Comparison of ENCODE assay signal across 11 cellular contexts in the genomic region with DNA sequence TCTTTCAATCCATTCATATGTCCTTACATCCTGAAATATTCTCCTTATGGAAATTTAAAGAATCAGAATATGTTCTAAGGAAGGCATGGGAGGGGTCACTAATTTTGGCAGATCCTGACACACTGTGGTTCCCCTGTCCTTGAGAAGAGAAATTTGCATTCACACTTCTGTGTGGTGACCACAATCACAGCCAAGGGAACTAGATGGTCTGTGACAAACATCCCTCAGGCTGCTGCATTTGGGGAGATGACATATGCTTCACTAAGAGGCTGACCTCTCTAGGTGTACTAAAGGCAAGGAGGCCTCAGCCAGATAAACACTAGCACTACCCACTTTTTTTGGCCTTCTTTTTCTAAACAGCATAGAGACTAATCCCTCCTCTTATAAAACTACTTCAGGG.
A peak's percentile ranks its signal among the peaks of the same experiment; 100 is the strongest.
DNase-seq lines count a peak whose midpoint lies in the region; ATAC-seq and TF ChIP-seq lines count a peak whose summit lies in the region.
"Had no signal": no experiment of that assay in that cellular context is flagged by ENCODE, and none has a peak within 500 bp of the region (broad histone marks: within the 10 kb centered on the region; RNA-seq: fewer than 3 reads in every experiment).

No MANE protein-coding gene starts in this region.

- peak overlapping the region in 1 of 2 experiments; percentile 56 for H2BK12ac ChIP-seq in mesenchymal stem cell (ENCODE audit: low read length in 2 of 2)

- H3K4me3 ChIP-seq in mesenchymal stem cell (ENCODE audit: insufficient read depth in 1 of 2, low read depth in 1 of 2, low read length in 2 of 2): no peak overlapping the region
- H3K4me3 ChIP-seq: lower lobe of right lung had no signal

- H3K9me3 Mint-ChIP-seq in CD14-positive monocyte: peaks cover 0 to 2% (median 0%) of the 10 kb centered on the region in 7 donors

- H3K18ac ChIP-seq in mesenchymal stem cell (ENCODE audit: low read depth in 1 of 2, low read length in 2 of 2): no peak overlapping the region

- no peak overlapping the region for H2AFZ ChIP-seq in mesenchymal stem cell (ENCODE audit: low read depth, low read length)

- no peak for TF ChIP-seq CTCF in CD14-positive monocyte (IDR thresholded peaks at IDR 0.05)

- H3K4me1 Mint-ChIP-seq in CD14-positive monocyte: peaks cover 17% of the 10 kb centered on the region
- H3K4me1 Mint-ChIP-seq: B cell had no signal

- no peak overlapping the region for H4K8ac ChIP-seq in mesenchymal stem cell (ENCODE audit: low read length)

- H3K4ac ChIP-seq in mesenchymal stem cell (ENCODE audit: low read depth in 1 of 2, low read length in 2 of 2): no peak overlapping the region

- peaks cover 1% of the 10 kb centered on the region for H3K4me1 ChIP-seq in mesenchymal stem cell (ENCODE audit: control insufficient read depth, insufficient read depth, low read depth, low read length)

- peak overlapping the region; percentile 6 for H2AK5ac ChIP-seq in mesenchymal stem cell (ENCODE audit: low read length, severe bottlenecking)

- no peak overlapping the region for H3K23ac ChIP-seq in mesenchymal stem cell (ENCODE audit: low read length in 2 of 2)

- H3K9me3 ChIP-seq in mesenchymal stem cell (ENCODE audit: control insufficient read depth, low read length): peaks cover 3% of the 10 kb centered on the region
- H3K9me3 ChIP-seq: lower lobe of right lung had no signal

- intact Hi-C loops in CD14-positive monocyte (cut with micrococcal nuclease): no loop called here

- peak; percentile 81 for ATAC-seq in GM18520 (IDR thresholded peaks at IDR 0.05; ENCODE audit: unreplicated experiment)
- peak; percentile 76 for ATAC-seq in GM21576 (IDR thresholded peaks at IDR 0.05; ENCODE audit: unreplicated experiment)
- ATAC-seq in HG03097 (IDR thresholded peaks at IDR 0.05; ENCODE audit: low FRiP score, unreplicated experiment): peak; percentile 71
- ATAC-seq: lower lobe of right lung had no signal

- no peaks in the 10 kb centered on the region for H3K79me1 ChIP-seq in mesenchymal stem cell (replicated peaks; ENCODE audit: low read length, poor library complexity, severe bottlenecking)

- H3K27me3 ChIP-seq in mesenchymal stem cell (ENCODE audit: control insufficient read depth in 1 of 2, insufficient read depth in 1 of 2, low read length in 2 of 2): no peaks in the 10 kb centered on the region

- peaks cover 1 to 5% (median 2%) of the 10 kb centered on the region in 3 donors for H3K27me3 Mint-ChIP-seq in CD14-positive monocyte (ENCODE audit: low read depth in 3 of 3)

- peak overlapping the region; percentile 86 for H3K9ac ChIP-seq in mesenchymal stem cell (ENCODE audit: low read length)

- H3K36me3 ChIP-seq in mesenchymal stem cell (ENCODE audit: control insufficient read depth in 1 of 2, insufficient read depth in 2 of 2, low read depth in 1 of 2, low read length in 2 of 2): no peaks in the 10 kb centered on the region
- H3K36me3 ChIP-seq: lower lobe of right lung had no signal

- H3K4me2 ChIP-seq in mesenchymal stem cell (ENCODE audit: low read length, poor library complexity, severe bottlenecking): no peak overlapping the region

- in situ Hi-C loops in ACHN (cut with HindIII; ENCODE audit: low pct_ligation_motif_present, low pct_unique_long_range_greater_than_20kb, low sequenced_read_pairs): no loop called here

- no peak overlapping the region for H3K27ac Mint-ChIP-seq in CD14-positive monocyte
- H3K27ac Mint-ChIP-seq: B cell had no signal

- no peak overlapping the region for H4K91ac ChIP-seq in mesenchymal stem cell (ENCODE audit: low read length)

- H2BK120ac ChIP-seq in mesenchymal stem cell (ENCODE audit: low read depth, low read length): no peak overlapping the region

- no peaks in the 10 kb centered on the region for H3K36me3 Mint-ChIP-seq in CD14-positive monocyte

- no peak overlapping the region for H3K4me3 Mint-ChIP-seq in CD14-positive monocyte
- H3K4me3 Mint-ChIP-seq: B cell had no signal

- H3K27ac ChIP-seq in mesenchymal stem cell (ENCODE audit: low read length, poor library complexity, severe bottlenecking): no peak overlapping the region
- H3K27ac ChIP-seq: lower lobe of right lung had no signal

- DNase-seq in mesenchymal stem cell (no peak), NCI-H2227 treated with DMSO at 0.1 percent for 48 hours (lab: John Stamatoyannopoulos, UW) (no peak), epidermal melanocyte (ENCODE audit: insufficient read length, low spot score) (no peak), ACHN (no peak), CD14-positive monocyte (ENCODE audit: low spot score) (no peak)
- DNase-seq: lower lobe of right lung; stimulated activated CD4-positive, alpha-beta T cell treated with anti-CD3 and anti-CD28 coated beads, Interleukin-4, amount 100 ng/mL, for 24 hours had no signal

- no peak overlapping the region for H2BK5ac ChIP-seq in mesenchymal stem cell (ENCODE audit: low read depth, low read length, poor library complexity, severe bottlenecking)

- peak overlapping the region in 1 of 2 experiments; percentile 13 for H3K14ac ChIP-seq in mesenchymal stem cell (ENCODE audit: low read length in 2 of 2)

- H2BK15ac ChIP-seq in mesenchymal stem cell (ENCODE audit: low read depth, poor library complexity, severe bottlenecking): no peak overlapping the region
